20 cellular contexts compared by ENCODE assay signal in genomic region chr5:81182396-81183390, GRCh38. TPM values are rescaled to one million over a fixed set of nuclear protein-coding genes. Genes with fewer than 3 reads are reported as not detected.
DNase-seq lines count a peak whose midpoint lies in the region; ATAC-seq and TF ChIP-seq lines count a peak whose summit lies in the region.
"Had no signal": no experiment of that assay in that cellular context is flagged by ENCODE, and none has a peak within 500 bp of the region (broad histone marks: within the 10 kb centered on the region; RNA-seq: fewer than 3 reads in every experiment).

No MANE protein-coding gene starts in this region.

- TF ChIP-seq POLR2A in ovary (IDR thresholded peaks at IDR 0.05) = no peak

- no peak overlapping the region for H3K4me3 ChIP-seq in GM12865 (ENCODE audit: low read depth, low read length)
- H3K4me3 ChIP-seq in epithelial cell of esophagus (ENCODE audit: low read length) = no peak overlapping the region
- H3K4me3 ChIP-seq in ovary = no peak overlapping the region
- H3K4me3 ChIP-seq in left lung = no peak overlapping the region

- WGBS in ovary, 3 donors = 91 to 93% (median 92%) methylated on average over 9 of the region's 9 CpGs

- CTCF ChIA-PET in activated CD8-positive, alpha-beta memory T cell treated with anti-CD3 and anti-CD28 coated beads, Interleukin-2, amount 10 ng/mL, durations not matched to agents 7 days and 5 days (lab: Charles Lee) = interaction anchor here (0.5 to 2.9 kb wide), 8 partner anchors 10 to 554 kb away, joined by 3 to 10 read pairs (median 4); partner anchors contain the start of gene RASGRF2

- H3K9me3 ChIP-seq in ovary (no peaks in the 10 kb centered on the region), left lung (no peaks in the 10 kb centered on the region)

- H3K27me3 ChIP-seq in ovary (no peaks in the 10 kb centered on the region), left lung (no peaks in the 10 kb centered on the region)

- H3K9me3 Mint-ChIP-seq in activated CD8-positive, alpha-beta memory T cell treated with anti-CD3 and anti-CD28 coated beads, Interleukin-2, amount 10 ng/mL, durations not matched to agents 7 days and 5 days (ENCODE audit: low read depth) = no peaks in the 10 kb centered on the region

- no peaks in the 10 kb centered on the region for H3K4me1 ChIP-seq in ovary (ENCODE audit: insufficient read depth)
- H3K4me1 ChIP-seq in left lung = no peaks in the 10 kb centered on the region

- no peak for TF ChIP-seq EP300 in ovary (IDR thresholded peaks at IDR 0.05)

- no peaks in the 10 kb centered on the region for H3K27me3 Mint-ChIP-seq in activated CD8-positive, alpha-beta memory T cell treated with anti-CD3 and anti-CD28 coated beads, Interleukin-2, amount 10 ng/mL, durations not matched to agents 7 days and 5 days

- intact Hi-C loops in ovary (cut with DNase I) = no loop called here
- intact Hi-C loops in left lung (cut with DNase I) = loop anchor here in 1 of 2 donors (10.0 kb wide), 1 partner anchor 498 kb away; no protein-coding TSS in a partner anchor

- TF ChIP-seq CTCF in GM12865 (IDR thresholded peaks at IDR 0.05; ENCODE audit: insufficient read depth, low read depth, low read length, missing control alignments) (no peak), epithelial cell of esophagus (IDR thresholded peaks at IDR 0.05; ENCODE audit: insufficient read depth, low read depth, low read length, missing control alignments) (no peak), ovary (IDR thresholded peaks at IDR 0.05) (no peak), left lung (IDR thresholded peaks at IDR 0.05) (no peak)

- H3K36me3 Mint-ChIP-seq in activated CD8-positive, alpha-beta memory T cell treated with anti-CD3 and anti-CD28 coated beads, Interleukin-2, amount 10 ng/mL, durations not matched to agents 7 days and 5 days = no peaks in the 10 kb centered on the region
- H3K36me3 Mint-ChIP-seq: type B pancreatic cell had no signal

- no peak overlapping the region for H3K27ac ChIP-seq in ovary
- H3K27ac ChIP-seq in left lung = no peak overlapping the region
- H3K27ac ChIP-seq: C4-2B had no signal

- DNase-seq in activated CD8-positive, alpha-beta memory T cell treated with anti-CD3 and anti-CD28 coated beads, Interleukin-2, amount 10 ng/mL, durations not matched to agents 7 days and 5 days = no peak
- no peak for DNase-seq in activated CD8-positive, alpha-beta memory T cell treated with anti-CD3 and anti-CD28 coated beads, Interleukin-2, amount 50 U/mL, for 48 hours
- DNase-seq in GM12865 (ENCODE audit: low read depth) = peak; percentile 23
- peak; percentile 70 for DNase-seq in epithelial cell of esophagus (ENCODE audit: low read depth)
- DNase-seq in stimulated activated CD4-positive, alpha-beta T cell treated with anti-CD3 and anti-CD28 coated beads, Interleukin-15, amount 100 ng/mL, for 24 hours = no peak
- no peak for DNase-seq in ovary
- DNase-seq in left lung = no peak
- DNase-seq: ACHN; activated CD4-positive, CD25-positive, alpha-beta regulatory T cell treated with anti-CD3 and anti-CD28 coated beads, Interleukin-2, amount 50 U/mL, for 72 hours; activated gamma-delta T cell treated with Interleukin-2 at 50 U/mL for 16 hours; DMS 273 treated with DMSO at 0.1 percent for 48 hours; head of caudate nucleus; mesenchymal stem cell; NCI-H1694 treated with DMSO at 0.1 percent for 48 hours; nucleus accumbens; small intestine; stimulated activated CD4-positive, alpha-beta T cell treated with anti-CD3 and anti-CD28 coated beads, Interleukin-4, amount 100 ng/mL, for 1 hour had no signal

- H3K4me1 Mint-ChIP-seq in activated CD8-positive, alpha-beta memory T cell treated with anti-CD3 and anti-CD28 coated beads, Interleukin-2, amount 10 ng/mL, durations not matched to agents 7 days and 5 days = peaks cover 29% of the 10 kb centered on the region

- ATAC-seq in activated CD8-positive, alpha-beta memory T cell treated with anti-CD3 and anti-CD28 coated beads, Interleukin-2, amount 10 ng/mL, durations not matched to agents 7 days and 5 days = peak; percentile 70
- peak; percentile 41 for ATAC-seq in HG03469 (IDR thresholded peaks at IDR 0.05; ENCODE audit: unreplicated experiment)
- no peak for ATAC-seq in left lung

- H3K27ac Mint-ChIP-seq in activated CD8-positive, alpha-beta memory T cell treated with anti-CD3 and anti-CD28 coated beads, Interleukin-2, amount 10 ng/mL, durations not matched to agents 7 days and 5 days = peak overlapping the region; percentile 64

- no peaks in the 10 kb centered on the region for H3K36me3 ChIP-seq in ovary
- H3K36me3 ChIP-seq in left lung = no peaks in the 10 kb centered on the region

- H3K4me3 Mint-ChIP-seq in activated CD8-positive, alpha-beta memory T cell treated with anti-CD3 and anti-CD28 coated beads, Interleukin-2, amount 10 ng/mL, durations not matched to agents 7 days and 5 days = no peak overlapping the region
- H3K4me3 Mint-ChIP-seq: type B pancreatic cell had no signal

RNA-seq across cellular contexts. Expression of gene CKMT2, which starts 50.4 kb away (rescaled TPM):
- total RNA-seq in activated CD8-positive, alpha-beta memory T cell treated with anti-CD3 and anti-CD28 coated beads, Interleukin-2, amount 10 ng/mL, durations not matched to agents 7 days and 5 days = not detected
- 10 to 100 TPM in 6 of 7 donors, 1 to 10 TPM in 1; 6.2 to 28.3 (median 13.0) TPM for total RNA-seq in ovary
- polyA plus RNA-seq in ovary = 10 to 100 TPM; 11.1 to 11.4 TPM
- 1 to 10 TPM; 1.5 to 1.7 TPM for total RNA-seq in left lung

Comparison
In these comparisons a context has a peak if more than half of its experiments do, and no peak if none do; other contexts are left out.
1. DNase-seq: peak in GM12865 (single experiment) and epithelial cell of esophagus (single experiment); none in activated CD8-positive, alpha-beta memory T cell treated with anti-CD3 and anti-CD28 coated beads, Interleukin-2, amount 10 ng/mL, durations not matched to agents 7 days and 5 days (single experiment), activated CD8-positive, alpha-beta memory T cell treated with anti-CD3 and anti-CD28 coated beads, Interleukin-2, amount 50 U/mL, for 48 hours (single experiment), stimulated activated CD4-positive, alpha-beta T cell treated with anti-CD3 and anti-CD28 coated beads, Interleukin-15, amount 100 ng/mL, for 24 hours (single experiment), ovary (0 of 5) and left lung (0 of 2).